10 cellular contexts compared by ENCODE assay signal in genomic region chr5:179344301-179345178, GRCh38. TPM values are rescaled to one million over a fixed set of nuclear protein-coding genes. Genes with fewer than 3 reads are reported as not detected.
DNase-seq lines count a peak whose midpoint lies in the region; ATAC-seq, FAIRE-seq and TF ChIP-seq lines count a peak whose summit lies in the region.
"Had no signal": no experiment of that assay in that cellular context is flagged by ENCODE, and none has a peak within 500 bp of the region (broad histone marks: within the 10 kb centered on the region; RNA-seq: fewer than 3 reads in every experiment).

No MANE protein-coding gene starts in this region.

- ATAC-seq in GM18505 (IDR thresholded peaks at IDR 0.05; ENCODE audit: unreplicated experiment) = no peak

- H3K27me3 ChIP-seq in WERI-Rb-1 (ENCODE audit: insufficient read depth, low read depth, severe bottlenecking) = peaks cover 24% of the 10 kb centered on the region

- no peak for TF ChIP-seq POLR2A in GM18505 (IDR thresholded peaks at IDR 0.05; ENCODE audit: borderline replicate concordance, extremely low read depth, insufficient read depth, insufficient read length)

- peak; percentile 46 for DNase-seq in D721Med (ENCODE audit: insufficient read length, low spot score)
- no peak for DNase-seq in WERI-Rb-1
- DNase-seq in hepatic stellate cell (ENCODE audit: low spot score) = peak; percentile 82
- peak; percentile 85 for DNase-seq in retina
- no peak for DNase-seq in COLO668 (lab: John Stamatoyannopoulos, UW; ENCODE audit: unreplicated experiment)
- no peak for DNase-seq in occipital lobe (lab: John Stamatoyannopoulos, UW)
- no peak for DNase-seq in DMS153 (lab: John Stamatoyannopoulos, UW)

- H3K36me3 ChIP-seq in WERI-Rb-1 = no peaks in the 10 kb centered on the region

- peak overlapping the region; percentile 35 for H3K4me3 ChIP-seq in WERI-Rb-1 (ENCODE audit: low read depth, low read length)

- TF ChIP-seq CTCF in D721Med (IDR thresholded peaks at IDR 0.05; ENCODE audit: insufficient read depth, missing control alignments) (no peak), WERI-Rb-1 (IDR thresholded peaks at IDR 0.05; ENCODE audit: low read depth, low read length) (no peak)

- FAIRE-seq in D721Med (lab: Jason Lieb, UNC) = no peak
- FAIRE-seq: GM12891 had no signal

- no peaks in the 10 kb centered on the region for H3K9me3 ChIP-seq in WERI-Rb-1 (ENCODE audit: severe bottlenecking)

- H3K27ac ChIP-seq in WERI-Rb-1 = no peak overlapping the region

RNA-seq across cellular contexts. Expression of gene ADAMTS2, which starts 0.7 kb away (rescaled TPM):
- 0.78 TPM for total RNA-seq in occipital lobe
- total RNA-seq: pulmonary artery endothelial cell had no signal

Comparison
In these comparisons a context has a peak if more than half of its experiments do, and no peak if none do; other contexts are left out.
1. DNase-seq: peak in D721Med (single experiment), hepatic stellate cell (single experiment) and retina (single experiment); none in WERI-Rb-1 (single experiment), COLO668 (single experiment), occipital lobe (single experiment) and DMS153 (single experiment).